ENCODE assay signal across 8 cellular contexts in the genomic region with DNA sequence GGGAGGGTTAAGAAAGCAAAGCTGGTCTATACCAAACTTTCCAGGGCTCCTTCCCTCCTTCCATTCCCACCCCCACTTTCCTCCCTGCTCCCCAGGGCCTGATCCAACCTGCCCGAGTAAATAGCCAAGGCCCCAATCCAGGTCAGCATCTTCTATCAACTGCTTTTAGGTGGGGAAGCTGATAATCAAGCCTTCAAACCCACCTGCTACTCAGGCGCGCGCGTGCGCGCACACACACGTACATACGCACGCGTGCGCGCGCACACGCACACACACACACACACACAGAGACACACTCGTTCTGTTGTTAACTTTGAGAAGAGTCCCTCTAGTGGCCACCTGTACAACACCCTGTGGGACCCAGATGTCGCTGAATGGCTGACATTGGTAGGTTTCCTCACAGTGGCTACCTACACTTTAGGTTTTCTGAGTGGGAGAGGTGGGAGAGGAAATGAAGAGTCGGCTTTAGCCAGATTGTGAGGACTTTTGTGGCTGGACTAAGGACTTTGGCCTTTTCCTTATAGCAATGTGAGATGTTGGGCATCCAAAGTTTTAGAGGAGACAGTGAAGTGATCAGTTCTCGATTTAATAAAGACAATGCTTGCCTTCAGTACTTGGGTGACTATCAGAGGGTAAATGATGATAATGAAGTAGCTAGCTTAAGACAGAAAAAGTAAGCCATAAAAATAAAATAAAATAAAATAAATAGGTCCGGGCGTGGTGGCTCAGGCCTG. TPM values are rescaled to one million over a fixed set of nuclear protein-coding genes. Genes with fewer than 3 reads are reported as not detected.
DNase-seq lines count a peak whose midpoint lies in the region; ATAC-seq, FAIRE-seq and TF ChIP-seq lines count a peak whose summit lies in the region.

No MANE protein-coding gene starts in this region.

- no peaks in the 10 kb centered on the region for H4K20me1 ChIP-seq in HepG2 (ENCODE audit: insufficient read depth, low read length)

- CTCF ChIA-PET in AG04450 (lab: Charles Lee) = interaction anchor here (1.1 to 1.8 kb wide), 4 partner anchors 8 to 398 kb away, joined by 3 to 6 read pairs (median 4); no protein-coding TSS in a partner anchor
- CTCF ChIA-PET in HepG2 (lab: Yijun Ruan, JAX; ENCODE audit: low intra/inter-chr PET ratio, low total read pairs) = interaction anchor here (0.6 to 1.3 kb wide), 2 partner anchors 304 to 398 kb away, joined by 3 read pairs; no protein-coding TSS in a partner anchor

- peak; percentile 90 for FAIRE-seq in HepG2 (lab: Jason Lieb, UNC)

- POLR2A ChIA-PET in AG04450 (lab: Yijun Ruan, JAX) (no interaction called here), HepG2 (lab: Yijun Ruan, JAX) (no interaction called here)

- no TSS peak for BruUV-seq in HepG2 (replicated peaks; lab: Mats Ljungman, UMichigan)

- intact Hi-C loops in HepG2 (cut with micrococcal nuclease; ENCODE audit: unreplicated experiment) = no loop called here

- H3K9me3 ChIP-seq in AG04450 (ENCODE audit: control insufficient read depth, insufficient read depth, low read length) = no peaks in the 10 kb centered on the region; the same call in 1 of the 2 replicates
- no peaks in the 10 kb centered on the region for H3K9me3 ChIP-seq in HepG2 (ENCODE audit: low read length)

- no peak for TF ChIP-seq POLR2A in HepG2 (IDR thresholded peaks at IDR 0.05; ENCODE audit: insufficient read depth in 1 of 2, low read depth in 2 of 2, low read length in 2 of 2)

- TF ChIP-seq CTCF in AG04450 (IDR thresholded peaks at IDR 0.05; ENCODE audit: low read depth, low read length) (peak; percentile 66), WI38 (IDR thresholded peaks at IDR 0.05; ENCODE audit: low read depth, low read length) (peak; percentile 38), cardiac fibroblast (IDR thresholded peaks at IDR 0.05; ENCODE audit: low read depth, low read length) (peak; percentile 56), HepG2 (CRISPR knock-in tag; IDR thresholded peaks at IDR 0.05) (peak; percentile 87)

- in situ Hi-C loops in HepG2 (cut with HindIII; ENCODE audit: extremely low pct_ligation_motif_present, low pct_unique_long_range_greater_than_20kb) = no loop called here

- H3K4me3 ChIP-seq in AG04450 (ENCODE audit: low read depth, low read length) = no peak overlapping the region
- no peak overlapping the region for H3K4me3 ChIP-seq in WI38 (ENCODE audit: low read depth, low read length)
- no peak overlapping the region for H3K4me3 ChIP-seq in cardiac fibroblast (replicated peaks in 1 of 2; ENCODE audit: low read depth in 2 of 2, low read length in 2 of 2)
- peak overlapping the region in 2 of 3 experiments; percentile 31 to 60; a peak in 1 of 6 replicates for H3K4me3 ChIP-seq in HepG2 (replicated peaks in 1 of 3; ENCODE audit: insufficient read depth in 1 of 3, low read depth in 2 of 3, low read length in 3 of 3)

- H2AFZ ChIP-seq in HepG2 (ENCODE audit: low read length) = no peak overlapping the region

- ATAC-seq in GM19397 (IDR thresholded peaks at IDR 0.05; ENCODE audit: unreplicated experiment) (peak; percentile 73), HepG2 (peak; percentile 98)

- no peaks in the 10 kb centered on the region for H3K4me1 ChIP-seq in HepG2 (ENCODE audit: insufficient read depth, low read length)

- TF ChIP-seq EP300 in HepG2 (IDR thresholded peaks at IDR 0.05; ENCODE audit: low read depth in 2 of 2, low read length in 2 of 2) (no peak), HepG2 (CRISPR knock-in tag; IDR thresholded peaks at IDR 0.05; ENCODE audit: borderline replicate concordance) (no peak)

- no peak overlapping the region for H3K9ac ChIP-seq in HepG2 (ENCODE audit: insufficient read depth, low read depth, low read length)

- WGBS in HepG2 (ENCODE audit: low lambda C conversion rate) = 12% methylated on average over 21 of the region's 21 CpGs

- H3K27ac ChIP-seq in AG04450 (ENCODE audit: low read depth, low read length) = no peak overlapping the region
- H3K27ac ChIP-seq in HepG2 (ENCODE audit: extremely low read length, insufficient read depth, low read length) = no peak overlapping the region

- H3K36me3 ChIP-seq in HepG2 (replicated peaks in 1 of 2; ENCODE audit: control insufficient read depth in 1 of 2, insufficient read depth in 2 of 2, low read length in 2 of 2) = no peaks in the 10 kb centered on the region

- DNase-seq in AG04450 (ENCODE audit: low read depth, low spot score) (peak; percentile 8), M059J (ENCODE audit: low read depth) (peak; percentile 36), cardiac fibroblast (ENCODE audit: low read depth in 2 of 2) (peak; percentile 61 to 62), HepG2 (ENCODE audit: low spot score) (peak; percentile 77), foreskin melanocyte (no peak)
- peak; percentile 15 to 49 for DNase-seq in stimulated activated CD8-positive, alpha-beta memory T cell treated with anti-CD3 and anti-CD28 coated beads, Interleukin-15, amount 100 ng/mL, for 48 hours (ENCODE audit: low read depth in 2 of 2)

- H3K27me3 ChIP-seq in AG04450 (ENCODE audit: control insufficient read depth, insufficient read depth, low read length) (peaks cover 2% of the 10 kb centered on the region), HepG2 (ENCODE audit: control insufficient read depth in 1 of 2, insufficient read depth in 2 of 2, low read length in 2 of 2) (peaks cover 0 to 5% of the 10 kb centered on the region in 2 experiments; a peak in 2 of 5 replicates)

- peak; percentile 50 for TF ChIP-seq RAD21 in HepG2 (CRISPR knock-in tag; IDR thresholded peaks at IDR 0.05)

- peak overlapping the region; percentile 67 for H3K4me2 ChIP-seq in HepG2 (ENCODE audit: low read depth, low read length)

- no peaks in the 10 kb centered on the region for H3K79me2 ChIP-seq in HepG2 (ENCODE audit: insufficient read depth, low read length)

TF ChIP-seq in HepG2, 621 proteins besides CTCF, POLR2A, EP300 and RAD21 (continues in another document):
- TF ChIP-seq NR2C2 (CRISPR knock-in tag; IDR thresholded peaks at IDR 0.05; ENCODE audit: borderline replicate concordance) (no peak), ZMAT3 (CRISPR knock-in tag; conservative IDR thresholded peaks at IDR 0.05) (no peak), SALL2 (CRISPR knock-in tag; IDR thresholded peaks at IDR 0.05) (no peak), TARDBP (CRISPR knock-in tag; IDR thresholded peaks at IDR 0.05) (0 out of 2 replicates have a peak, but pooled peaks have one; percentile 40), MXI1 (IDR thresholded peaks at IDR 0.05; ENCODE audit: borderline replicate concordance, low read depth, low read length) (no peak), MNT (IDR thresholded peaks at IDR 0.05) (no peak), ZNF660 (CRISPR knock-in tag; IDR thresholded peaks at IDR 0.05; ENCODE audit: borderline replicate concordance, low read depth) (no peak)

RNA-seq across cellular contexts. Expression of gene TLN2, which starts 45.4 kb away (rescaled TPM):
- polyA plus RNA-seq in AG04450 (2011; rRNA removed) = 12.6 and 13.0 TPM in 2 replicates
- polyA minus RNA-seq in AG04450 (2011; rRNA and poly(A)+ RNA removed) = 36.6 and 43.6 TPM in 2 replicates
- 7.3 and 19.2 TPM in 2 replicates for total RNA-seq in M059J (2014; rRNA removed; shearing (Covaris generic))
- 13.7 and 14.7 TPM in 2 replicates for total RNA-seq in HepG2 (2016; rRNA removed; fragmentation: Illumina TruSeq; extraction: Trizol)
- total RNA-seq in HepG2 (2016; cell fraction: cytosol; rRNA removed; fragmentation: Illumina TruSeq; extraction: Trizol; ENCODE audit: low read depth) = 4.0 and 5.8 TPM in 2 replicates
- total RNA-seq in HepG2 (2016; cell fraction: insoluble cytoplasmic fraction; rRNA removed; fragmentation: Illumina TruSeq; extraction: Trizol) = 13.6 and 14.7 TPM in 2 replicates
- 6.9 and 9.1 TPM in 2 replicates for total RNA-seq in HepG2 (2016; cell fraction: membrane; rRNA removed; fragmentation: Illumina TruSeq; extraction: Trizol)
- 16.4 and 20.9 TPM in 2 replicates for total RNA-seq in HepG2 (2016; cell fraction: nucleus; rRNA removed; fragmentation: Illumina TruSeq; extraction: Trizol)
- polyA plus RNA-seq in HepG2 (2011; rRNA removed) = 3.3 TPM in 2 replicates
- polyA plus RNA-seq in HepG2 (2011; cell fraction: cytosol; rRNA removed) = 2.4 and 3.3 TPM in 2 replicates
- 5.7 and 8.0 TPM in 2 replicates for polyA plus RNA-seq in HepG2 (2011; cell fraction: nucleus; rRNA removed)
- polyA plus RNA-seq in HepG2 (2012) = 2.9 and 4.6 TPM in 2 replicates
- polyA plus RNA-seq in HepG2 (2016; cell fraction: cytosol; fragmentation: Illumina TruSeq; extraction: Trizol; ENCODE audit: low read depth) = 1.0 and 1.7 TPM in 2 replicates
- 8.1 and 11.4 TPM in 2 replicates for polyA plus RNA-seq in HepG2 (2016; cell fraction: insoluble cytoplasmic fraction; fragmentation: Illumina TruSeq; extraction: Trizol; ENCODE audit: low read depth)
- polyA plus RNA-seq in HepG2 (2016; cell fraction: membrane; fragmentation: Illumina TruSeq; extraction: Trizol; ENCODE audit: low read depth) = 1.0 and 1.5 TPM in 2 replicates
- 11.2 and 12.2 TPM in 2 replicates for polyA plus RNA-seq in HepG2 (2016; cell fraction: nucleus; fragmentation: Illumina TruSeq; extraction: Trizol; ENCODE audit: insufficient read depth, low read depth)
- 16.4 and 19.3 TPM in 2 replicates for polyA minus RNA-seq in HepG2 (2011; rRNA and poly(A)+ RNA removed; ENCODE audit: low replicate concordance)
- 8.5 and 14.2 TPM in 2 replicates for polyA minus RNA-seq in HepG2 (2011; cell fraction: cytosol; rRNA and poly(A)+ RNA removed)
- polyA minus RNA-seq in HepG2 (2011; cell fraction: nucleus; rRNA and poly(A)+ RNA removed) = 20.0 and 21.4 TPM in 2 replicates

Comparison
In these comparisons a context has a peak if more than half of its experiments do, and no peak if none do; other contexts are left out.
1. H3K4me3 ChIP-seq: peak in HepG2 (2 of 3); none in AG04450 (single experiment), WI38 (single experiment) and cardiac fibroblast (0 of 2).
2. Peak in every context shown above with its lines, with median percentiles within 50 percentile points of each other: CTCF ChIP-seq.